Comparison of ENCODE assay signal across 1 cellular context in genomic region chr11:77086521-77087472, GRCh38.
A peak's percentile ranks its signal among the peaks of the same experiment; 100 is the strongest.
TF ChIP-seq lines count a peak whose summit lies in the region.

No MANE protein-coding gene starts in this region.

TF ChIP-seq in HepG2, 621 proteins besides CTCF, POLR2A, EP300 and RAD21 (continued from another document and continues in another):
- TF ChIP-seq BCL3 (CRISPR knock-in tag; IDR thresholded peaks at IDR 0.05) (0 out of 2 replicates have a peak, but pooled peaks have one; percentile 29), HES4 (CRISPR knock-in tag; IDR thresholded peaks at IDR 0.05; ENCODE audit: borderline replicate concordance) (no peak), ZNF382 (CRISPR knock-in tag; IDR thresholded peaks at IDR 0.05; ENCODE audit: borderline replicate concordance) (no peak), ZNF160 (CRISPR knock-in tag; IDR thresholded peaks at IDR 0.05) (no peak), ZNF792 (CRISPR knock-in tag; IDR thresholded peaks at IDR 0.05) (no peak), NFE2L2 (IDR thresholded peaks at IDR 0.05; ENCODE audit: low read length) (no peak), ZFY (CRISPR knock-in tag; IDR thresholded peaks at IDR 0.05) (peak; percentile 40), ZMYM2 (CRISPR knock-in tag; IDR thresholded peaks at IDR 0.05) (no peak), POLR2AphosphoS5 (IDR thresholded peaks at IDR 0.05; ENCODE audit: low read depth, low read length) (no peak), MYNN (CRISPR knock-in tag; IDR thresholded peaks at IDR 0.05; ENCODE audit: low read depth) (no peak), KDM6A (CRISPR knock-in tag; IDR thresholded peaks at IDR 0.05; ENCODE audit: low read depth) (no peak), FOXA3 (CRISPR knock-in tag; IDR thresholded peaks at IDR 0.05) (peak; percentile 75; the same call in 1 of the 2 replicates), ZFP1 (CRISPR knock-in tag; IDR thresholded peaks at IDR 0.05) (no peak), SUZ12 (IDR thresholded peaks at IDR 0.05; ENCODE audit: low read depth, low read length) (no peak), ZFYVE20 (CRISPR knock-in tag; IDR thresholded peaks at IDR 0.05; ENCODE audit: borderline replicate concordance, low read depth) (no peak), ZNF546 (CRISPR knock-in tag; conservative IDR thresholded peaks at IDR 0.05) (no peak), U2AF1 (optimal IDR thresholded peaks at IDR 0.05; ENCODE audit: low read depth, low read length) (no peak), ZNF333 (CRISPR knock-in tag; IDR thresholded peaks at IDR 0.05; ENCODE audit: borderline replicate concordance) (no peak), ZNF589 (CRISPR knock-in tag; conservative IDR thresholded peaks at IDR 0.05) (no peak), SRSF9 (IDR thresholded peaks at IDR 0.05; ENCODE audit: borderline replicate concordance, insufficient read depth, low read depth, low read length, poor library complexity, severe bottlenecking) (no peak), SRF (IDR thresholded peaks at IDR 0.05; ENCODE audit: low read depth, low read length) (no peak), ZBTB21 (CRISPR knock-in tag; IDR thresholded peaks at IDR 0.05) (no peak), HOXA3 (CRISPR knock-in tag; IDR thresholded peaks at IDR 0.05) (peak; percentile 51; the same call in 1 of the 2 replicates), ONECUT2 (CRISPR knock-in tag; IDR thresholded peaks at IDR 0.05) (no peak), KAT7 (CRISPR knock-in tag; IDR thresholded peaks at IDR 0.05; ENCODE audit: borderline replicate concordance) (no peak), THAP11 (CRISPR knock-in tag; IDR thresholded peaks at IDR 0.05) (no peak), ZBTB38 (CRISPR knock-in tag; IDR thresholded peaks at IDR 0.05) (peak; percentile 38; the same call in 1 of the 2 replicates), FOSL2 (CRISPR knock-in tag; IDR thresholded peaks at IDR 0.05) (no peak), STAG1 (CRISPR knock-in tag; IDR thresholded peaks at IDR 0.05) (no peak), PAF1 (CRISPR knock-in tag; IDR thresholded peaks at IDR 0.05) (no peak), ZZZ3 (CRISPR knock-in tag; IDR thresholded peaks at IDR 0.05; ENCODE audit: borderline replicate concordance) (no peak), DNMT3B (CRISPR knock-in tag; conservative IDR thresholded peaks at IDR 0.05) (no peak), ZFX (CRISPR knock-in tag; IDR thresholded peaks at IDR 0.05; ENCODE audit: low read depth) (no peak), ZNF766 (CRISPR knock-in tag; IDR thresholded peaks at IDR 0.05; ENCODE audit: borderline replicate concordance) (no peak), HCFC1 (IDR thresholded peaks at IDR 0.05; ENCODE audit: low read depth, low read length) (no peak), ETV6 (CRISPR knock-in tag; conservative IDR thresholded peaks at IDR 0.05) (no peak), MLLT10 (CRISPR knock-in tag; IDR thresholded peaks at IDR 0.05) (no peak), BCL6 (CRISPR knock-in tag; IDR thresholded peaks at IDR 0.05) (0 out of 2 replicates have a peak, but pooled peaks have one; percentile 7), KLF16 (CRISPR knock-in tag; IDR thresholded peaks at IDR 0.05) (no peak), MLX (CRISPR knock-in tag; IDR thresholded peaks at IDR 0.05) (no peak), PHF20 (CRISPR knock-in tag; IDR thresholded peaks at IDR 0.05) (no peak; the same call in 1 of the 2 replicates), NR0B2 (CRISPR knock-in tag; IDR thresholded peaks at IDR 0.05) (no peak), ZBTB49 (CRISPR knock-in tag; IDR thresholded peaks at IDR 0.05; ENCODE audit: borderline replicate concordance) (no peak), ATF1 (CRISPR knock-in tag; IDR thresholded peaks at IDR 0.05) (no peak), RELA (CRISPR knock-in tag; IDR thresholded peaks at IDR 0.05) (no peak), ETV5 (CRISPR knock-in tag; IDR thresholded peaks at IDR 0.05; ENCODE audit: borderline replicate concordance) (no peak), KMT2A (CRISPR knock-in tag; IDR thresholded peaks at IDR 0.05) (no peak), GATAD1 (CRISPR knock-in tag; IDR thresholded peaks at IDR 0.05) (no peak), HMG20B (CRISPR knock-in tag; conservative IDR thresholded peaks at IDR 0.05) (no peak), MTF2 (CRISPR knock-in tag; IDR thresholded peaks at IDR 0.05; ENCODE audit: borderline replicate concordance) (no peak), ZNF446 (CRISPR knock-in tag; IDR thresholded peaks at IDR 0.05) (no peak)
- TF ChIP-seq, protein P1, sequence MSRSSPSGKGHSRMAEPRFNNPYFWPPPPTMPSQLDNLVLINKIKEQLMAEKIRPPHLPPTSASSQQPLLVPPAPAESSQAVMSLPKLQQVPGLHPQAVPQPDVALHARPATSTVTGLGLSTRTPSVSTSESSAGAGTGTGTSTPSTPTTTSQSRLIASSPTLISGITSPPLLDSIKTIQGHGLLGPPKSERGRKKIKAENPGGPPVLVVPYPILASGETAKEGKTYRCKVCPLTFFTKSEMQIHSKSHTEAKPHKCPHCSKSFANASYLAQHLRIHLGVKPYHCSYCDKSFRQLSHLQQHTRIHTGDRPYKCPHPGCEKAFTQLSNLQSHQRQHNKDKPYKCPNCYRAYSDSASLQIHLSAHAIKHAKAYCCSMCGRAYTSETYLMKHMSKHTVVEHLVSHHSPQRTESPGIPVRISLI (CRISPR knock-in tag; IDR thresholded peaks at IDR 0.05; ENCODE audit: borderline replicate concordance): no peak
- TF ChIP-seq, protein P2, sequence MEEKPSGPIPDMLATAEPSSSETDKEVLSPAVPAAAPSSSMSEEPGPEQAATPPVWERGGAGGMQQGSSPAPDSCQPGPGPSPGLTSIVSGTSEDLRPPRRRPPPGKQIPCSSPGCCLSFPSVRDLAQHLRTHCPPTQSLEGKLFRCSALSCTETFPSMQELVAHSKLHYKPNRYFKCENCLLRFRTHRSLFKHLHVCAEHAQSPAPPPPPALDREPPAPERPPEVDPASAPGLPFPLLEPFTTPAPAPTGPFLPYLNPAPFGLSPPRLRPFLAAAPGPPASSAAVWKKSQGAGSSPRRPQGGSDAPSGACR (CRISPR knock-in tag; IDR thresholded peaks at IDR 0.05): no peak
- TF ChIP-seq, protein P3, sequence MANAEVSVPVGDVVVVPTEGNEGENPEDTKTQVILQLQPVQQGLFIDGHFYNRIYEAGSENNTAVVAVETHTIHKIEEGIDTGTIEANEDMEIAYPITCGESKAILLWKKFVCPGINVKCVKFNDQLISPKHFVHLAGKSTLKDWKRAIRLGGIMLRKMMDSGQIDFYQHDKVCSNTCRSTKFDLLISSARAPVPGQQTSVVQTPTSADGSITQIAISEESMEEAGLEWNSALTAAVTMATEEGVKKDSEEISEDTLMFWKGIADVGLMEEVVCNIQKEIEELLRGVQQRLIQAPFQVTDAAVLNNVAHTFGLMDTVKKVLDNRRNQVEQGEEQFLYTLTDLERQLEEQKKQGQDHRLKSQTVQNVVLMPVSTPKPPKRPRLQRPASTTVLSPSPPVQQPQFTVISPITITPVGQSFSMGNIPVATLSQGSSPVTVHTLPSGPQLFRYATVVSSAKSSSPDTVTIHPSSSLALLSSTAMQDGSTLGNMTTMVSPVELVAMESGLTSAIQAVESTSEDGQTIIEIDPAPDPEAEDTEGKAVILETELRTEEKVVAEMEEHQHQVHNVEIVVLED (CRISPR knock-in tag; IDR thresholded peaks at IDR 0.05; ENCODE audit: borderline replicate concordance): no peak
- TF ChIP-seq, protein P4, sequence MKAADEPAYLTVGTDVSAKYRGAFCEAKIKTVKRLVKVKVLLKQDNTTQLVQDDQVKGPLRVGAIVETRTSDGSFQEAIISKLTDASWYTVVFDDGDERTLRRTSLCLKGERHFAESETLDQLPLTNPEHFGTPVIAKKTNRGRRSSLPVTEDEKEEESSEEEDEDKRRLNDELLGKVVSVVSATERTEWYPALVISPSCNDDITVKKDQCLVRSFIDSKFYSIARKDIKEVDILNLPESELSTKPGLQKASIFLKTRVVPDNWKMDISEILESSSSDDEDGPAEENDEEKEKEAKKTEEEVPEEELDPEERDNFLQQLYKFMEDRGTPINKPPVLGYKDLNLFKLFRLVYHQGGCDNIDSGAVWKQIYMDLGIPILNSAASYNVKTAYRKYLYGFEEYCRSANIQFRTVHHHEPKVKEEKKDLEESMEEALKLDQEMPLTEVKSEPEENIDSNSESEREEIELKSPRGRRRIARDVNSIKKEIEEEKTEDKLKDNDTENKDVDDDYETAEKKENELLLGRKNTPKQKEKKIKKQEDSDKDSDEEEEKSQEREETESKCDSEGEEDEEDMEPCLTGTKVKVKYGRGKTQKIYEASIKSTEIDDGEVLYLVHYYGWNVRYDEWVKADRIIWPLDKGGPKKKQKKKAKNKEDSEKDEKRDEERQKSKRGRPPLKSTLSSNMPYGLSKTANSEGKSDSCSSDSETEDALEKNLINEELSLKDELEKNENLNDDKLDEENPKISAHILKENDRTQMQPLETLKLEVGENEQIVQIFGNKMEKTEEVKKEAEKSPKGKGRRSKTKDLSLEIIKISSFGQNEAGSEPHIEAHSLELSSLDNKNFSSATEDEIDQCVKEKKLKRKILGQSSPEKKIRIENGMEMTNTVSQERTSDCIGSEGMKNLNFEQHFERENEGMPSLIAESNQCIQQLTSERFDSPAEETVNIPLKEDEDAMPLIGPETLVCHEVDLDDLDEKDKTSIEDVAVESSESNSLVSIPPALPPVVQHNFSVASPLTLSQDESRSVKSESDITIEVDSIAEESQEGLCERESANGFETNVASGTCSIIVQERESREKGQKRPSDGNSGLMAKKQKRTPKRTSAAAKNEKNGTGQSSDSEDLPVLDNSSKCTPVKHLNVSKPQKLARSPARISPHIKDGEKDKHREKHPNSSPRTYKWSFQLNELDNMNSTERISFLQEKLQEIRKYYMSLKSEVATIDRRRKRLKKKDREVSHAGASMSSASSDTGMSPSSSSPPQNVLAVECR (CRISPR knock-in tag; IDR thresholded peaks at IDR 0.05; ENCODE audit: borderline replicate concordance): peak; percentile 46; the same call in 1 of the 2 replicates
- TF ChIP-seq, protein P5, sequence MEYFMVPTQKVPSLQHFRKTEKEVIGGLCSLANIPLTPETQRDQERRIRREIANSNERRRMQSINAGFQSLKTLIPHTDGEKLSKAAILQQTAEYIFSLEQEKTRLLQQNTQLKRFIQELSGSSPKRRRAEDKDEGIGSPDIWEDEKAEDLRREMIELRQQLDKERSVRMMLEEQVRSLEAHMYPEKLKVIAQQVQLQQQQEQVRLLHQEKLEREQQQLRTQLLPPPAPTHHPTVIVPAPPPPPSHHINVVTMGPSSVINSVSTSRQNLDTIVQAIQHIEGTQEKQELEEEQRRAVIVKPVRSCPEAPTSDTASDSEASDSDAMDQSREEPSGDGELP (IDR thresholded peaks at IDR 0.05; ENCODE audit: borderline replicate concordance, low read depth): peak; percentile 88
- TF ChIP-seq, protein P6, sequence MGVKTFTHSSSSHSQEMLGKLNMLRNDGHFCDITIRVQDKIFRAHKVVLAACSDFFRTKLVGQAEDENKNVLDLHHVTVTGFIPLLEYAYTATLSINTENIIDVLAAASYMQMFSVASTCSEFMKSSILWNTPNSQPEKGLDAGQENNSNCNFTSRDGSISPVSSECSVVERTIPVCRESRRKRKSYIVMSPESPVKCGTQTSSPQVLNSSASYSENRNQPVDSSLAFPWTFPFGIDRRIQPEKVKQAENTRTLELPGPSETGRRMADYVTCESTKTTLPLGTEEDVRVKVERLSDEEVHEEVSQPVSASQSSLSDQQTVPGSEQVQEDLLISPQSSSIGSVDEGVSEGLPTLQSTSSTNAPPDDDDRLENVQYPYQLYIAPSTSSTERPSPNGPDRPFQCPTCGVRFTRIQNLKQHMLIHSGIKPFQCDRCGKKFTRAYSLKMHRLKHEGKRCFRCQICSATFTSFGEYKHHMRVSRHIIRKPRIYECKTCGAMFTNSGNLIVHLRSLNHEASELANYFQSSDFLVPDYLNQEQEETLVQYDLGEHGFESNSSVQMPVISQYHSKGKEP (CRISPR knock-in tag; IDR thresholded peaks at IDR 0.05): no peak
- TF ChIP-seq, protein P7, sequence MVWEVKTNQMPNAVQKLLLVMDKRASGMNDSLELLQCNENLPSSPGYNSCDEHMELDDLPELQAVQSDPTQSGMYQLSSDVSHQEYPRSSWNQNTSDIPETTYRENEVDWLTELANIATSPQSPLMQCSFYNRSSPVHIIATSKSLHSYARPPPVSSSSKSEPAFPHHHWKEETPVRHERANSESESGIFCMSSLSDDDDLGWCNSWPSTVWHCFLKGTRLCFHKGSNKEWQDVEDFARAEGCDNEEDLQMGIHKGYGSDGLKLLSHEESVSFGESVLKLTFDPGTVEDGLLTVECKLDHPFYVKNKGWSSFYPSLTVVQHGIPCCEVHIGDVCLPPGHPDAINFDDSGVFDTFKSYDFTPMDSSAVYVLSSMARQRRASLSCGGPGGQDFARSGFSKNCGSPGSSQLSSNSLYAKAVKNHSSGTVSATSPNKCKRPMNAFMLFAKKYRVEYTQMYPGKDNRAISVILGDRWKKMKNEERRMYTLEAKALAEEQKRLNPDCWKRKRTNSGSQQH (CRISPR knock-in tag; IDR thresholded peaks at IDR 0.05; ENCODE audit: low read depth): no peak
